10 cellular contexts compared by ENCODE assay signal in the genomic region with DNA sequence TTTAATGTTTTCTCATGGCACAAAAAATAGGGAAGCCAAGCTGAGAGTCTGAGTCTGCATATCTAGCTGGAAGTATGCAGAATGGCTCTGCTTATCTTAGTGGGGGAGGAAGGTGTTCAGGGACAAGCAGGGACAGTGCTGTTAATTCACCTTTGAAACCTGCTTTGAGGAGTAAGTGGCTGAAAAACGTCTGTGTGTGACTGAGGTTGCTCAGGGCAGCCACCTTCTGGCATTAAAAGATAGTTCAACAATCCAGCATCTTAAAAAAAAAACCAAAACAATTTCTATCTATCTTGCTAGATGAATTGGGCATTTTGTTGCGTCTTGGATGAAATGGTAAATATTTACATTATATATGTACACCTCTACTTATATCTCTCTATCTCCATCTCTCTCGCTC. TPM values are rescaled to one million over a fixed set of nuclear protein-coding genes. Genes with fewer than 3 reads are reported as not detected.
DNase-seq lines count a peak whose midpoint lies in the region; ATAC-seq and TF ChIP-seq lines count a peak whose summit lies in the region.
"Had no signal": no experiment of that assay in that cellular context is flagged by ENCODE, and none has a peak within 500 bp of the region (broad histone marks: within the 10 kb centered on the region; RNA-seq: fewer than 3 reads in every experiment).

No MANE protein-coding gene starts in this region.

- no peak for ATAC-seq in GM18873 (IDR thresholded peaks at IDR 0.05; ENCODE audit: low FRiP score, unreplicated experiment)

- peaks cover 12% of the 10 kb centered on the region for H3K27me3 ChIP-seq in kidney epithelial cell (ENCODE audit: control insufficient read depth, insufficient read depth, low read length)

- no peaks in the 10 kb centered on the region for H3K36me3 Mint-ChIP-seq in activated T-cell treated with anti-CD3 and anti-CD28 coated beads, Interleukin-2, amount 50 U/mL, for 24 hours (ENCODE audit: low read depth)
- H3K36me3 Mint-ChIP-seq: activated naive CD8-positive, alpha-beta T cell had no signal

- peak; percentile 40 for TF ChIP-seq RAD21 in Ishikawa (IDR thresholded peaks at IDR 0.05; ENCODE audit: low read depth)

- H3K27me3 Mint-ChIP-seq in activated T-cell treated with anti-CD3 and anti-CD28 coated beads, Interleukin-2, amount 50 U/mL, for 24 hours, result peaks cover 38% of the 10 kb centered on the region

- no peak overlapping the region for H3K4me3 Mint-ChIP-seq in activated T-cell treated with anti-CD3 and anti-CD28 coated beads, Interleukin-2, amount 50 U/mL, for 24 hours
- H3K4me3 Mint-ChIP-seq: activated naive CD8-positive, alpha-beta T cell had no signal

- no peaks in the 10 kb centered on the region for H3K36me3 ChIP-seq in kidney epithelial cell (ENCODE audit: control insufficient read depth, insufficient read depth, low read length)
- H3K36me3 ChIP-seq: spleen had no signal

- H3K27ac Mint-ChIP-seq in activated T-cell treated with anti-CD3 and anti-CD28 coated beads, Interleukin-2, amount 50 U/mL, for 24 hours, result no peak overlapping the region
- H3K27ac Mint-ChIP-seq: activated naive CD8-positive, alpha-beta T cell had no signal

- TF ChIP-seq CTCF in kidney epithelial cell (IDR thresholded peaks at IDR 0.05; ENCODE audit: insufficient read depth, low read length, poor library complexity, severe bottlenecking), result peak; percentile 30

- H3K4me3 ChIP-seq in kidney epithelial cell (ENCODE audit: low read depth, low read length), result no peak overlapping the region
- H3K4me3 ChIP-seq: spleen had no signal

- no peaks in the 10 kb centered on the region for H3K9me3 Mint-ChIP-seq in activated T-cell treated with anti-CD3 and anti-CD28 coated beads, Interleukin-2, amount 50 U/mL, for 24 hours

- peaks cover 6% of the 10 kb centered on the region for H3K4me1 Mint-ChIP-seq in activated T-cell treated with anti-CD3 and anti-CD28 coated beads, Interleukin-2, amount 50 U/mL, for 24 hours (ENCODE audit: low read depth)

- peak; percentile 20 for DNase-seq in DMS53 treated with DMSO at 0.1 percent for 48 hours (lab: John Stamatoyannopoulos, UW; ENCODE audit: unreplicated experiment)
- DNase-seq in SW480 (ENCODE audit: low spot score), result peak; percentile 14
- no peak for DNase-seq in kidney epithelial cell (ENCODE audit: low read depth)
- DNase-seq in retina, result no peak
- no peak for DNase-seq in NCI-H774 (lab: John Stamatoyannopoulos, UW)
- no peak for DNase-seq in activated T-cell treated with anti-CD3 and anti-CD28 coated beads, Interleukin-2, amount 50 U/mL, for 24 hours
- DNase-seq: spleen had no signal

- no peak for TF ChIP-seq EP300 in Ishikawa (IDR thresholded peaks at IDR 0.05; ENCODE audit: borderline replicate concordance)

TF ChIP-seq in Ishikawa, 13 proteins besides CTCF, POLR2A, EP300 and RAD21:
- no peak for TF ChIP-seq EGR1 (IDR thresholded peaks at IDR 0.05)
- TF ChIP-seq, protein P1, sequence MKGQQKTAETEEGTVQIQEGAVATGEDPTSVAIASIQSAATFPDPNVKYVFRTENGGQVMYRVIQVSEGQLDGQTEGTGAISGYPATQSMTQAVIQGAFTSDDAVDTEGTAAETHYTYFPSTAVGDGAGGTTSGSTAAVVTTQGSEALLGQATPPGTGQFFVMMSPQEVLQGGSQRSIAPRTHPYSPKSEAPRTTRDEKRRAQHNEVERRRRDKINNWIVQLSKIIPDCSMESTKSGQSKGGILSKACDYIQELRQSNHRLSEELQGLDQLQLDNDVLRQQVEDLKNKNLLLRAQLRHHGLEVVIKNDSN (IDR thresholded peaks at IDR 0.05), result no peak
- no peak for TF ChIP-seq CEBPB (IDR thresholded peaks at IDR 0.05)
- no peak for TF ChIP-seq TCF12 (IDR thresholded peaks at IDR 0.05; ENCODE audit: low read depth)
- TF ChIP-seq ZBTB7A (IDR thresholded peaks at IDR 0.05; ENCODE audit: low read depth), result no peak
- no peak for TF ChIP-seq CREB1 (IDR thresholded peaks at IDR 0.05; ENCODE audit: low read depth)
- TF ChIP-seq NFIC (IDR thresholded peaks at IDR 0.05), result no peak
- TF ChIP-seq FOXM1 (IDR thresholded peaks at IDR 0.05; ENCODE audit: borderline replicate concordance, low read depth), result no peak
- TF ChIP-seq, protein P2, sequence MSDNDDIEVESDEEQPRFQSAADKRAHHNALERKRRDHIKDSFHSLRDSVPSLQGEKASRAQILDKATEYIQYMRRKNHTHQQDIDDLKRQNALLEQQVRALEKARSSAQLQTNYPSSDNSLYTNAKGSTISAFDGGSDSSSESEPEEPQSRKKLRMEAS (IDR thresholded peaks at IDR 0.05), result no peak
- TF ChIP-seq TAF1 (IDR thresholded peaks at IDR 0.05; ENCODE audit: low read depth), result no peak
- TF ChIP-seq, protein P3, sequence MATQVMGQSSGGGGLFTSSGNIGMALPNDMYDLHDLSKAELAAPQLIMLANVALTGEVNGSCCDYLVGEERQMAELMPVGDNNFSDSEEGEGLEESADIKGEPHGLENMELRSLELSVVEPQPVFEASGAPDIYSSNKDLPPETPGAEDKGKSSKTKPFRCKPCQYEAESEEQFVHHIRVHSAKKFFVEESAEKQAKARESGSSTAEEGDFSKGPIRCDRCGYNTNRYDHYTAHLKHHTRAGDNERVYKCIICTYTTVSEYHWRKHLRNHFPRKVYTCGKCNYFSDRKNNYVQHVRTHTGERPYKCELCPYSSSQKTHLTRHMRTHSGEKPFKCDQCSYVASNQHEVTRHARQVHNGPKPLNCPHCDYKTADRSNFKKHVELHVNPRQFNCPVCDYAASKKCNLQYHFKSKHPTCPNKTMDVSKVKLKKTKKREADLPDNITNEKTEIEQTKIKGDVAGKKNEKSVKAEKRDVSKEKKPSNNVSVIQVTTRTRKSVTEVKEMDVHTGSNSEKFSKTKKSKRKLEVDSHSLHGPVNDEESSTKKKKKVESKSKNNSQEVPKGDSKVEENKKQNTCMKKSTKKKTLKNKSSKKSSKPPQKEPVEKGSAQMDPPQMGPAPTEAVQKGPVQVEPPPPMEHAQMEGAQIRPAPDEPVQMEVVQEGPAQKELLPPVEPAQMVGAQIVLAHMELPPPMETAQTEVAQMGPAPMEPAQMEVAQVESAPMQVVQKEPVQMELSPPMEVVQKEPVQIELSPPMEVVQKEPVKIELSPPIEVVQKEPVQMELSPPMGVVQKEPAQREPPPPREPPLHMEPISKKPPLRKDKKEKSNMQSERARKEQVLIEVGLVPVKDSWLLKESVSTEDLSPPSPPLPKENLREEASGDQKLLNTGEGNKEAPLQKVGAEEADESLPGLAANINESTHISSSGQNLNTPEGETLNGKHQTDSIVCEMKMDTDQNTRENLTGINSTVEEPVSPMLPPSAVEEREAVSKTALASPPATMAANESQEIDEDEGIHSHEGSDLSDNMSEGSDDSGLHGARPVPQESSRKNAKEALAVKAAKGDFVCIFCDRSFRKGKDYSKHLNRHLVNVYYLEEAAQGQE (IDR thresholded peaks at IDR 0.05; ENCODE audit: low read depth), result no peak
- no peak for TF ChIP-seq YY1 (IDR thresholded peaks at IDR 0.05; ENCODE audit: low read depth)
- TF ChIP-seq TEAD4 (IDR thresholded peaks at IDR 0.05), result no peak

RNA-seq across cellular contexts. Expression of a gene that starts 2.0 kb away (rescaled TPM):
- 0.07 and 0.96 TPM in 2 replicates for total RNA-seq in kidney epithelial cell
- total RNA-seq: spleen had no signal

Comparison
In these comparisons a context has a peak if more than half of its experiments do, and no peak if none do; other contexts are left out.
1. DNase-seq: peak in DMS53 treated with DMSO at 0.1 percent for 48 hours (single experiment) and SW480 (single experiment); none in kidney epithelial cell (single experiment), retina (single experiment), NCI-H774 (single experiment) and activated T-cell treated with anti-CD3 and anti-CD28 coated beads, Interleukin-2, amount 50 U/mL, for 24 hours (single experiment).